ENCODE assay signal across 12 cellular contexts in genomic region chr6:88868559-88868860, GRCh38.
"Had no signal": no experiment of that assay in that cellular context is flagged by ENCODE, and none has a peak within 500 bp of the region (broad histone marks: within the 10 kb centered on the region; RNA-seq: fewer than 3 reads in every experiment).

No MANE protein-coding gene starts in this region.

- H3K36me3 Mint-ChIP-seq: mesothelial cell of epicardium had no signal

- H3K27me3 ChIP-seq: gastroesophageal sphincter, right atrium auricular region, transverse colon had no signal

- ATAC-seq: gastroesophageal sphincter, left ventricle myocardium superior had no signal

- H3K4me3 Mint-ChIP-seq: activated naive CD8-positive, alpha-beta T cell; mesothelial cell of epicardium had no signal

- H3K27ac Mint-ChIP-seq: mesothelial cell of epicardium had no signal

- H3K9me3 Mint-ChIP-seq: mesothelial cell of epicardium had no signal

- H3K4me3 ChIP-seq: gastroesophageal sphincter, right atrium auricular region, transverse colon had no signal

- H3K27ac ChIP-seq: gastroesophageal sphincter, right atrium auricular region, transverse colon had no signal

- H3K27me3 Mint-ChIP-seq: activated naive CD8-positive, alpha-beta T cell had no signal

- DNase-seq: activated effector memory CD4-positive, alpha-beta T cell treated with Interleukin-2 at 50 U/mL for 16 hours; amygdala; kidney; left ventricle myocardium superior; posterior cingulate gyrus; small intestine; T-helper 2 cell; transverse colon had no signal

- H3K36me3 ChIP-seq: gastroesophageal sphincter, right atrium auricular region, transverse colon had no signal

- H3K9me3 ChIP-seq: gastroesophageal sphincter, right atrium auricular region, transverse colon had no signal
